Comparison of ENCODE assay signal across 18 cellular contexts in the genomic region with DNA sequence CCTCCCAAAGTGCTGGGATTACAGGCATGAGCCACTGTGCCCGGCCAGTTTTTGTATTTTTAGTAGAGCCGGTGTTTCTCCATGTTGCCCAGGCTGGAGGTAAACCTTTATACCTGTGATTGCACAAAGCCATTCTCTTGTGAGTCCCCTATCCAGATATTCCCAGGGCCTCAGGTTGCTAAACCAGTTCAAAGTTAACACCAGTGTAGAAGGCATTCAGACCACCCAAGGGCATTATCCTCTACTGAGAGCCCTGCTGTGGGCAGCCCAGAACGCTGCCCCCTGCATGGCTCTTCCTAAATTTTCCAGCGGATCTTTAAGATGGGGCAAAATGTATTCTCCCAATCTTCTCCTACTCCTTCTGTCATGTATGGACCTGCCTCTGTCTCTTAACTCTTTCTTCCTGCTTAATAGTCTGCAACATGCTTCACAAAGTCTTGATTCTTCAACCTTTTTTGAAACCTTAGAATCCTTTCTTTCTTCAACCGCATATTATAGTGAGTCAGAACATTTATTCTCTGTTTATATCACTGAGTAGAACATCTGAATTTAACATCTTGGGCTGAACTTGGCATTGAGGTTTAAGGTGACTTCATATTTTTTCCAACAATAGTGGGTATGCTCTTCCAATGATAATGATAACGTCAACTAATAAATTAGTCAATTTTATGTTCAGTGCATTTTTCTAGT. TPM values are rescaled to one million over a fixed set of nuclear protein-coding genes. Genes with fewer than 3 reads are reported as not detected.
A peak's percentile ranks its signal among the peaks of the same experiment; 100 is the strongest.
DNase-seq lines count a peak whose midpoint lies in the region; ATAC-seq and TF ChIP-seq lines count a peak whose summit lies in the region.
"Had no signal": no experiment of that assay in that cellular context is flagged by ENCODE, and none has a peak within 500 bp of the region (broad histone marks: within the 10 kb centered on the region; RNA-seq: fewer than 3 reads in every experiment).

No MANE protein-coding gene starts in this region.

- H3K9me3 ChIP-seq in esophagus (ENCODE audit: control insufficient read depth in 2 of 2, insufficient read depth in 1 of 2, low read depth in 1 of 2, low read length in 1 of 2) (no peaks in the 10 kb centered on the region), sigmoid colon (no peaks in the 10 kb centered on the region)
- H3K9me3 ChIP-seq in CD8-positive, alpha-beta T cell (ENCODE audit: low read length), result no peaks in the 10 kb centered on the region

- H3K36me3 ChIP-seq in esophagus (ENCODE audit: control insufficient read depth in 2 of 2, insufficient read depth in 2 of 2, low read length in 1 of 2) (no peaks in the 10 kb centered on the region), sigmoid colon (peaks cover 0 to 6% (median 0%) of the 10 kb centered on the region in 4 donors)
- H3K36me3 ChIP-seq in CD8-positive, alpha-beta T cell (ENCODE audit: insufficient read depth, low read length), result no peaks in the 10 kb centered on the region

- H3K27ac Mint-ChIP-seq in Calu3 (ENCODE audit: unreplicated experiment), result peak overlapping the region; percentile 14
- H3K27ac Mint-ChIP-seq in CD8-positive, alpha-beta T cell, result no peak overlapping the region
- H3K27ac Mint-ChIP-seq: activated T-helper 2 cell treated with anti-CD3 and anti-CD28 coated beads, Interferon-gamma antibody, Interleukin-2, Interleukin-4, amounts not matched to agents 10 μg/mL and 5 μg/mL and 100 μg/mL, durations not matched to agents 14 hours and 24 hours and 36 hours; dendritic cell treated with granulocyte-macrophage colony-stimulating factor and Interleukin-4, amounts not matched to agents 40 ng/mL and 50 ng/mL, for 4 days; stimulated activated naive B cell treated with anti-CD40 and anti-IgM and Interleukin-4, amounts not matched to agents 10 μg/mL and 1 μg/mL and 100 μg/mL, for 72 hours; T-cell had no signal

- H3K36me3 Mint-ChIP-seq in Calu3 (ENCODE audit: insufficient read depth, unreplicated experiment), result peaks cover 3% of the 10 kb centered on the region
- H3K36me3 Mint-ChIP-seq in CD8-positive, alpha-beta T cell, result peaks cover 30% of the 10 kb centered on the region

- CTCF ChIA-PET in Calu3 (lab: Charles Lee) (no interaction called here), RWPE1 (lab: Yijun Ruan, JAX) (no interaction called here)
- CTCF ChIA-PET in CD8-positive, alpha-beta T cell (lab: Charles Lee), result no interaction called here

- H3K4me3 ChIP-seq in esophagus (ENCODE audit: low read depth in 1 of 2, low read length in 2 of 2) (no peak overlapping the region), sigmoid colon (no peak overlapping the region)
- H3K4me3 ChIP-seq in CD8-positive, alpha-beta T cell (ENCODE audit: low read depth, low read length), result no peak overlapping the region
- H3K4me3 ChIP-seq: GM12878 had no signal

- POLR2A ChIA-PET in RWPE1 (lab: Yijun Ruan, JAX; ENCODE audit: low non-redundant PET), result no interaction called here
- POLR2A ChIA-PET in CD8-positive, alpha-beta T cell (lab: Charles Lee), result no interaction called here

- no peak for TF ChIP-seq CTCF in Calu3 (IDR thresholded peaks at IDR 0.05; ENCODE audit: unreplicated experiment)
- no peak for TF ChIP-seq CTCF in RWPE1 (conservative IDR thresholded peaks at IDR 0.05; ENCODE audit: low read depth)
- TF ChIP-seq CTCF in sigmoid colon (IDR thresholded peaks at IDR 0.05), result no peak
- TF ChIP-seq CTCF in CD8-positive, alpha-beta T cell (IDR thresholded peaks at IDR 0.05), result no peak

- no peaks in the 10 kb centered on the region for H3K9me3 Mint-ChIP-seq in Calu3 (ENCODE audit: low read depth, unreplicated experiment)
- H3K9me3 Mint-ChIP-seq in CD8-positive, alpha-beta T cell, result no peaks in the 10 kb centered on the region
- H3K9me3 Mint-ChIP-seq: activated T-helper 2 cell treated with anti-CD3 and anti-CD28 coated beads, Interferon-gamma antibody, Interleukin-2, Interleukin-4, amounts not matched to agents 10 μg/mL and 5 μg/mL and 100 μg/mL, durations not matched to agents 14 hours and 24 hours and 36 hours; dendritic cell treated with granulocyte-macrophage colony-stimulating factor and Interleukin-4, amounts not matched to agents 40 ng/mL and 50 ng/mL, for 4 days; stimulated activated naive B cell treated with anti-CD40 and anti-IgM and Interleukin-4, amounts not matched to agents 10 μg/mL and 1 μg/mL and 100 μg/mL, for 72 hours; T-cell had no signal

- intact Hi-C loops in Calu3 (cut with micrococcal nuclease; ENCODE audit: unreplicated experiment), result no loop called here
- intact Hi-C loops in sigmoid colon (cut with DNase I), result loop anchor here (5.0 kb wide), 1 partner anchor 39 kb away; no protein-coding TSS in a partner anchor
- intact Hi-C loops in CD8-positive, alpha-beta T cell (cut with DNase I, micrococcal nuclease), result no loop called here

- BruUV-seq in Calu3 (replicated peaks; lab: Mats Ljungman, UMichigan), result no TSS peak

- TF ChIP-seq POLR2A in sigmoid colon (IDR thresholded peaks at IDR 0.05), result no peak

- DNase-seq in Calu3 (no peak), RWPE1 (ENCODE audit: low spot score) (peak; percentile 6), sigmoid colon (no peak), AG08396 (ENCODE audit: low spot score) (no peak), AG20443 (ENCODE audit: low spot score) (no peak), NCI-H2107 treated with DMSO at 0.1 percent for 48 hours (lab: John Stamatoyannopoulos, UW; ENCODE audit: unreplicated experiment) (no peak)
- no peak for DNase-seq in CD8-positive, alpha-beta T cell
- DNase-seq: amygdala; EL; NCI-H1417; posterior cingulate gyrus; stimulated activated CD4-positive, alpha-beta T cell treated with anti-CD3 and anti-CD28 coated beads, Interleukin-12 subunit alpha, Interleukin-12 subunit beta, amount 100 ng/mL, for 4 hours; stimulated activated naive B cell treated with anti-CD40 and anti-IgM and Interleukin-4, amounts not matched to agents 10 μg/mL and 1 μg/mL and 100 μg/mL, for 72 hours; T-cell had no signal

- 49 to 72% methylated on average over 6 of the region's 6 CpGs for WGBS in esophagus, 2 donors
- 95 to 97% methylated on average over 6 of the region's 6 CpGs for WGBS in sigmoid colon, 2 donors

- TF ChIP-seq EP300 in sigmoid colon (IDR thresholded peaks at IDR 0.05), result no peak

- H3K4me3 Mint-ChIP-seq in Calu3 (ENCODE audit: low read depth, unreplicated experiment), result no peak overlapping the region
- H3K4me3 Mint-ChIP-seq in CD8-positive, alpha-beta T cell, result no peak overlapping the region
- H3K4me3 Mint-ChIP-seq: stimulated activated naive B cell treated with anti-CD40 and anti-IgM and Interleukin-4, amounts not matched to agents 10 μg/mL and 1 μg/mL and 100 μg/mL, for 72 hours; T-cell had no signal

- H3K27me3 ChIP-seq in esophagus (ENCODE audit: control insufficient read depth in 1 of 2, insufficient read depth in 2 of 2, low read length in 2 of 2), result no peaks in the 10 kb centered on the region
- H3K27me3 ChIP-seq in sigmoid colon, result no peaks in the 10 kb centered on the region
- H3K27me3 ChIP-seq in CD8-positive, alpha-beta T cell (ENCODE audit: insufficient read depth, low read length), result no peaks in the 10 kb centered on the region

- no peak for ATAC-seq in CD8-positive, alpha-beta T cell
- ATAC-seq: GM12878; stimulated activated naive B cell treated with anti-CD40 and anti-IgM and Interleukin-4, amounts not matched to agents 10 μg/mL and 1 μg/mL and 100 μg/mL, for 72 hours; T-cell had no signal

- peaks cover 1% of the 10 kb centered on the region for H3K4me1 Mint-ChIP-seq in Calu3 (ENCODE audit: low read depth, unreplicated experiment)
- H3K4me1 Mint-ChIP-seq in CD8-positive, alpha-beta T cell (ENCODE audit: low read depth), result peaks cover 17% of the 10 kb centered on the region

- peak overlapping the region; percentile 79 for H3K27ac ChIP-seq in RWPE1
- peak overlapping the region; percentile 59 to 79 for H3K27ac ChIP-seq in esophagus (ENCODE audit: low read depth in 2 of 2, low read length in 1 of 2)
- peak overlapping the region; percentile 80 to 87 (median 80) for H3K27ac ChIP-seq in sigmoid colon
- no peak overlapping the region for H3K27ac ChIP-seq in CD8-positive, alpha-beta T cell (ENCODE audit: low read depth, low read length)

- no peaks in the 10 kb centered on the region for H3K27me3 Mint-ChIP-seq in Calu3 (ENCODE audit: unreplicated experiment)
- H3K27me3 Mint-ChIP-seq in CD8-positive, alpha-beta T cell (ENCODE audit: low read depth), result no peaks in the 10 kb centered on the region
- H3K27me3 Mint-ChIP-seq: stimulated activated naive B cell treated with anti-CD40 and anti-IgM and Interleukin-4, amounts not matched to agents 10 μg/mL and 1 μg/mL and 100 μg/mL, for 72 hours; T-cell had no signal

- H3K4me1 ChIP-seq in esophagus (ENCODE audit: control insufficient read depth in 2 of 2, insufficient read depth in 2 of 2, low read length in 1 of 2), result peaks cover 0 to 13% of the 10 kb centered on the region in 2 donors
- H3K4me1 ChIP-seq in sigmoid colon, result peaks cover 0 to 60% (median 45%) of the 10 kb centered on the region in 4 donors
- no peaks in the 10 kb centered on the region for H3K4me1 ChIP-seq in CD8-positive, alpha-beta T cell (ENCODE audit: insufficient read depth, low read length)

RNA-seq across cellular contexts. Expression of gene UBE4B, which starts 36.0 kb away (rescaled TPM):
- total RNA-seq in Calu3 (2022) (26.1 and 28.1 TPM in 2 replicates), sigmoid colon (100 to 1,000 TPM in 1 of 4 donors, 10 to 100 TPM in 3; 47.8 to 124 (median 59.4) TPM)
- polyA plus RNA-seq in esophagus (10 to 100 TPM; 15.6 to 23.2 TPM), sigmoid colon (10 to 100 TPM; 10.2 to 22.6 (median 12.7) TPM)
- 10 to 100 TPM; 25.8 to 32.2 TPM for total RNA-seq in CD8-positive, alpha-beta T cell
